ENCODE assay signal across 16 cellular contexts in genomic region chr2:95057535-95058453, GRCh38. TPM values are rescaled to one million over a fixed set of nuclear protein-coding genes. Genes with fewer than 3 reads are reported as not detected.
A peak's percentile ranks its signal among the peaks of the same experiment; 100 is the strongest.
DNase-seq lines count a peak whose midpoint lies in the region; ATAC-seq and TF ChIP-seq lines count a peak whose summit lies in the region.
"Had no signal": no experiment of that assay in that cellular context is flagged by ENCODE, and none has a peak within 500 bp of the region (broad histone marks: within the 10 kb centered on the region; RNA-seq: fewer than 3 reads in every experiment).

No MANE protein-coding gene starts in this region.

- peaks cover 34% of the 10 kb centered on the region for H3K79me2 ChIP-seq in PC-9 (ENCODE audit: low read depth)
- H3K79me2 ChIP-seq: parathyroid adenoma had no signal

- CTCF ChIA-PET in PC-9 (lab: Charles Lee), result no interaction called here

- no peaks in the 10 kb centered on the region for H3K27me3 ChIP-seq in PC-9 (ENCODE audit: insufficient read depth, low read depth)

- no peaks in the 10 kb centered on the region for H3K9me2 ChIP-seq in PC-9 (ENCODE audit: insufficient read depth)

- peaks cover 99% of the 10 kb centered on the region for H3K4me1 ChIP-seq in PC-9 (replicated peaks; ENCODE audit: insufficient read depth)
- H3K4me1 ChIP-seq: parathyroid adenoma had no signal

- H3K36me3 ChIP-seq in PC-9 (ENCODE audit: low read depth), result peaks cover 15% of the 10 kb centered on the region
- H3K36me3 ChIP-seq: BLaER1 treated with 17β-estradiol and CSF1 and Interleukin-3, amounts not matched to agents 10 nM and 100 nM had no signal

- POLR2A ChIA-PET in PC-9 (lab: Charles Lee; ENCODE audit: unreplicated experiment), result no interaction called here

- no peaks in the 10 kb centered on the region for H4K20me1 ChIP-seq in PC-9 (ENCODE audit: insufficient read depth)

- TF ChIP-seq CTCF in PC-9 (conservative IDR thresholded peaks at IDR 0.05), result no peak

- H2AFZ ChIP-seq in PC-9, result no peak overlapping the region
- H2AFZ ChIP-seq: parathyroid adenoma had no signal

- peaks cover 80% of the 10 kb centered on the region for H3F3A ChIP-seq in PC-9 (ENCODE audit: insufficient read depth, low read depth)

- peak overlapping the region; percentile 92 for H3K27ac ChIP-seq in PC-9
- H3K27ac ChIP-seq: BLaER1 treated with 17β-estradiol and CSF1 and Interleukin-3, amounts not matched to agents 10 nM and 100 nM; parathyroid adenoma had no signal

- intact Hi-C loops in PC-9 (cut with micrococcal nuclease; ENCODE audit: unreplicated experiment), result loop anchor here (1.0 kb wide), 1 partner anchor 27 kb away; no protein-coding TSS in a partner anchor
- intact Hi-C loops in posterior cingulate gyrus (cut with DNase I), result loop anchor here (5.0 kb wide), 1 partner anchor 35 kb away; no protein-coding TSS in a partner anchor

- H3K4me2 ChIP-seq in PC-9, result peak overlapping the region; percentile 90

- peak in 11 of 14 donors; percentile 49 to 88 (median 81) for DNase-seq in C1 segment of cervical spinal cord (lab: John Stamatoyannopoulos, UW)
- no peak for DNase-seq in PC-9
- DNase-seq in globus pallidus (ENCODE audit: low spot score), result peak; percentile 98
- peak; percentile 69 to 98 (median 86) for DNase-seq in posterior cingulate gyrus
- no peak for DNase-seq in kidney glomerular epithelial cell (lab: John Stamatoyannopoulos, UW)
- DNase-seq: effector CD8-positive, alpha-beta T cell; NCI-H1105 treated with DMSO at 0.1 percent for 48 hours; NCI-H69 had no signal

- no peak overlapping the region for H3K4me3 ChIP-seq in PC-9
- H3K4me3 ChIP-seq: BLaER1 treated with 17β-estradiol and CSF1 and Interleukin-3, amounts not matched to agents 10 nM and 100 nM; lung had no signal

- BruUV-seq in PC-9 (replicated peaks; lab: Mats Ljungman, UMichigan), result no TSS peak

- no peak for ATAC-seq in GM21360 (IDR thresholded peaks at IDR 0.05; ENCODE audit: unreplicated experiment)
- ATAC-seq in GM18870 (IDR thresholded peaks at IDR 0.05; ENCODE audit: unreplicated experiment), result no peak
- no peak for ATAC-seq in GM21526 (IDR thresholded peaks at IDR 0.05; ENCODE audit: low FRiP score, unreplicated experiment)
- ATAC-seq: activated CD8-positive, alpha-beta memory T cell treated with anti-CD3 and anti-CD28 coated beads, Interleukin-2, amount 10 ng/mL, durations not matched to agents 7 days and 5 days had no signal

- H3K9me3 ChIP-seq in PC-9 (ENCODE audit: insufficient read depth, low read depth), result no peaks in the 10 kb centered on the region
- H3K9me3 ChIP-seq: BLaER1 treated with 17β-estradiol and CSF1 and Interleukin-3, amounts not matched to agents 10 nM and 100 nM had no signal

RNA-seq across cellular contexts. Expression of gene MAL, which starts 32.3 kb away (rescaled TPM):
- total RNA-seq in PC-9 (2021), result 146 and 171 TPM in 2 replicates
- total RNA-seq: G401 had no signal

Comparison
In these comparisons a context has a peak if more than half of its experiments do, and no peak if none do; other contexts are left out.
1. DNase-seq: peak in C1 segment of cervical spinal cord (11 of 14), globus pallidus (single experiment) and posterior cingulate gyrus (10 of 10); none in PC-9 (0 of 2) and kidney glomerular epithelial cell (single experiment).